Comparison of ENCODE assay signal across 25 cellular contexts in the genomic region with DNA sequence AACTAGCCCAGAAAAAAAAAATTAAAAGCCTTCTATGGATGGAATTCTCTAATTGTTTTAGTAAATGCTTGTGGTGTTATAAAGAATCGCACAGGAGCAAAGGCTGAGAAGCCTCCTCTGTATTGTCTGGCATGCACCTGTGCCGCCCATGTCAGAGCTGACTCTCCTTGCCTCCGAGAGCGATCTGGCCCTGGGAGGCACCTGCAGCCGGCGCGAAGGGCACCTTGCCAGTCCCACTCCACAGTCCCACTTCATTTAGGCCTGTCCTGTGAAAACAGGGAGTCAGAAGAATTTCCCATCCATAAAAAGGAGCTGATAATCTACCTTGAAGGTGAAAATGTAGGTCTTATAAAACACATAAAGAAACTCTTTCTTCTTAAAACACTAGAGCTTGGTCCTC.
"Had no signal": no experiment of that assay in that cellular context is flagged by ENCODE, and none has a peak within 500 bp of the region (broad histone marks: within the 10 kb centered on the region; RNA-seq: fewer than 3 reads in every experiment).

No MANE protein-coding gene starts in this region.

- DNase-seq: activated CD4-positive, alpha-beta memory T cell treated with anti-CD3 and anti-CD28 coated beads for 36 hours; activated CD4-positive, alpha-beta T cell treated with anti-CD3 and anti-CD28 coated beads for 36 hours; activated CD4-positive, alpha-beta T cell treated with anti-CD3 and anti-CD28 coated beads, Interleukin-2, amount 10 ng/mL, durations not matched to agents 24 days and 14 days; activated CD4-positive, CD25-positive, alpha-beta regulatory T cell; activated CD4-positive, CD25-positive, alpha-beta regulatory T cell treated with anti-CD3 and anti-CD28 coated beads, Interleukin-2, amount 50 U/mL, for 72 hours; activated CD8-positive, alpha-beta memory T cell treated with anti-CD3 and anti-CD28 coated beads, Interleukin-2, amount 50 U/mL, for 48 hours; activated gamma-delta T cell; activated naive CD4-positive, alpha-beta T cell; activated naive CD4-positive, alpha-beta T cell treated with anti-CD3 and anti-CD28 coated beads, Interleukin-2, amount 10 ng/mL, durations not matched to agents 7 days and 5 days; activated naive CD8-positive, alpha-beta T cell treated with anti-CD3 and anti-CD28 coated beads, Interleukin-2, amount 10 ng/mL, durations not matched to agents 7 days and 5 days; activated T-cell treated with anti-CD3 and anti-CD28 coated beads for 4 hours; activated T-cell treated with anti-CD3 and anti-CD28 coated beads, Interleukin-2, amount 50 U/mL, for 24 hours; activated T-cell treated with anti-CD3 and anti-CD28 coated beads, Interleukin-2, amount 50 U/mL, for 72 hours; central memory CD4-positive, alpha-beta T cell; effector CD8-positive, alpha-beta T cell; esophagus squamous epithelium; foreskin melanocyte; T-helper 1 cell; T-helper 17 cell; T1000 had no signal

- H3K27ac ChIP-seq: ascending aorta, breast epithelium, cardiac muscle cell, epithelial cell of prostate, esophagus squamous epithelium, gastroesophageal sphincter had no signal

- H3K4me3 ChIP-seq: ascending aorta, breast epithelium, cardiac muscle cell, esophagus squamous epithelium, gastroesophageal sphincter had no signal
